In the genomic region with DNA sequence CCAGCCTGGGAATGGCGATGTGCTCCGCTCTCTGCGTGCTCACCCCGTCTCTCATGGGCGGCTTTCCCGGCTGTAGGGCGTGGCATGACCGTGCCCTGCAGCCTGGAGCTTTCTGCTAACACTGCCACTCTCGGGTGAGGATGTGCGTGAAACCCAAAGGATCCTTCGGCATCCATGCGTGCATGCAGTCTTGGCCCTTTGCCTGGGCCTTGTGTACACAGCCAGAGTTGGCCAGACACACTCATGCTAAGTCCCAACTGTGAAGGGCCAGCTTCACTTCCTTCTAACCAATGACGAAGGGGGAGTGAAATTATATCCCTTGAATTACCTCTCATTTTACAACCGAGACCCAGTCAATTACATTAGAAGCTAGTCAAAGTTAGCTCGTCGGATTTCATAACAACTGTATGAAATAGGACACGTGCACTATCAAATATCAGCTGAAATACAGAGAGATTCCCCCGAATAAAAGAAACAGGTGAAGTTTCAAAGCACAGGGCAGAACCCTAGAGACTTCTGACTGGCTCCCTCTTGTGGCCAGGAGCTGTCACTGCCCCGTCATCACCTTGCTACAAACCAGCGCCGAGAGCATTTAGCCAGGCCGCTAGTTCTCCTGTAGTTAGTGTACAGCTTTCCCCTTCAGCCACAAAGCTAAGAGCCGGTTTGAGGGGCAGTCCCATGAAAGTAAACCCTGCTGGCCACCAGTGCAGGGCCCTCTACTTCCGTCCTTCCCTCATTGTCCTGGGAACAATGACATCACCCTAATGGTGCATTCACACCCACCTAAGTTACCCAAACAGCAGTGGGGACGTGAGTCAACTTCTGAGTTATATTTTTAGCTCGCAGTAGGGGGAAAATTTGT, we compare ENCODE assay signal across 8 cellular contexts.
DNase-seq lines count a peak whose midpoint lies in the region; ATAC-seq and TF ChIP-seq lines count a peak whose summit lies in the region.

No MANE protein-coding gene starts in this region.

- H3K4me2 ChIP-seq in PC-3 (ENCODE audit: low read length) = peak overlapping the region; percentile 82

- no peaks in the 10 kb centered on the region for H3K79me2 ChIP-seq in PC-3 (ENCODE audit: low read length)

- peaks cover 46% of the 10 kb centered on the region for H3K4me1 Mint-ChIP-seq in activated T-cell treated with anti-CD3 and anti-CD28 coated beads, Interleukin-2, amount 50 U/mL, for 4 hours (ENCODE audit: low read depth)

- H3K36me3 ChIP-seq in PC-3 (ENCODE audit: low read depth, low read length) (no peaks in the 10 kb centered on the region), neutrophil (no peaks in the 10 kb centered on the region)

- H3K9me3 Mint-ChIP-seq in activated T-cell treated with anti-CD3 and anti-CD28 coated beads, Interleukin-2, amount 50 U/mL, for 4 hours = no peaks in the 10 kb centered on the region

- in situ Hi-C loops in KBM-7 (cut with MboI; ENCODE audit: low pct_unique_long_range_greater_than_20kb, low sequenced_read_pairs) = no loop called here

- no peaks in the 10 kb centered on the region for H3K36me3 Mint-ChIP-seq in activated T-cell treated with anti-CD3 and anti-CD28 coated beads, Interleukin-2, amount 50 U/mL, for 4 hours (ENCODE audit: insufficient read depth)

- peak; percentile 98 for TF ChIP-seq CTCF in PC-3 (conservative IDR thresholded peaks at IDR 0.05; ENCODE audit: low read depth, low read length)
- TF ChIP-seq CTCF in neutrophil (IDR thresholded peaks at IDR 0.05) = peak; percentile 87

- H3K9me3 ChIP-seq in PC-3 (ENCODE audit: low read length) (no peaks in the 10 kb centered on the region), neutrophil (no peaks in the 10 kb centered on the region)

- H3K4me3 Mint-ChIP-seq in activated T-cell treated with anti-CD3 and anti-CD28 coated beads, Interleukin-2, amount 50 U/mL, for 4 hours = peak overlapping the region; percentile 70

- H3K4me1 ChIP-seq in PC-3 (ENCODE audit: insufficient read depth, low read length) (peaks cover 24% of the 10 kb centered on the region), neutrophil (ENCODE audit: control insufficient read depth in 1 of 2, insufficient read depth in 1 of 2, low read depth in 1 of 2, low read length in 1 of 2) (peaks cover 0 to 7% of the 10 kb centered on the region in 2 experiments)

- H3K27ac ChIP-seq in PC-3 (ENCODE audit: low read length) (peak overlapping the region; percentile 92), neutrophil (no peak overlapping the region), temporal lobe (ENCODE audit: low read depth, low read length) (peak overlapping the region; percentile 28)

- CTCF ChIA-PET in PC-3 (lab: Charles Lee) = interaction anchor here (0.5 to 1.7 kb wide), 17 partner anchors 17 to 1339 kb away, joined by 3 to 12 read pairs (median 4); partner anchors contain the start of gene TBCE

- H3K4me3 ChIP-seq in PC-3 (ENCODE audit: low read length) = peak overlapping the region; percentile 58
- H3K4me3 ChIP-seq in neutrophil (ENCODE audit: low read depth in 1 of 2, low read length in 1 of 2) = no peak overlapping the region

- peaks cover 2% of the 10 kb centered on the region for H3F3A ChIP-seq in PC-3 (ENCODE audit: low read length, unreplicated experiment)

- H3K9me2 ChIP-seq in PC-3 (replicated peaks; ENCODE audit: low read length) = no peaks in the 10 kb centered on the region

- POLR2A ChIA-PET in PC-3 (lab: Charles Lee; ENCODE audit: unreplicated experiment) = interaction anchor here (0.6 kb wide), 1 partner anchor 93 kb away, joined by 5 read pairs; no protein-coding TSS in a partner anchor

- no TSS peak for BruUV-seq in PC-3 (replicated peaks; lab: Mats Ljungman, UMichigan)

- H3K9ac ChIP-seq in PC-3 (ENCODE audit: low read length) = peak overlapping the region; percentile 77

- H3K27me3 ChIP-seq in PC-3 (ENCODE audit: low read length) = no peaks in the 10 kb centered on the region
- H3K27me3 ChIP-seq in neutrophil = no peaks in the 10 kb centered on the region

- no peaks in the 10 kb centered on the region for H4K20me1 ChIP-seq in PC-3 (ENCODE audit: low read length)

- DNase-seq in DMS53 treated with DMSO at 0.1 percent for 48 hours (lab: John Stamatoyannopoulos, UW; ENCODE audit: unreplicated experiment) (peak; percentile 94), KBM-7 (peak; percentile 71), PC-3 (peak; percentile 95), fibroblast of peridontal ligament (ENCODE audit: extremely low read depth) (peak; percentile 37)
- DNase-seq in activated T-cell treated with anti-CD3 and anti-CD28 coated beads, Interleukin-2, amount 50 U/mL, for 4 hours = peak; percentile 65

- intact Hi-C loops in PC-3 (cut with micrococcal nuclease) = loop anchor here (1.0 to 5.0 kb wide), 4 partner anchors 17 to 196 kb away; no protein-coding TSS in a partner anchor

- H3K27me3 Mint-ChIP-seq in activated T-cell treated with anti-CD3 and anti-CD28 coated beads, Interleukin-2, amount 50 U/mL, for 4 hours (ENCODE audit: low read depth) = no peaks in the 10 kb centered on the region

- ATAC-seq in GM21717 (IDR thresholded peaks at IDR 0.05; ENCODE audit: unreplicated experiment) (peak; percentile 75), PC-3 (peak; percentile 83)
- peak; percentile 83 to 85 for ATAC-seq in activated T-cell treated with anti-CD3 and anti-CD28 coated beads, Interleukin-2, amount 50 U/mL, for 4 hours

- peak overlapping the region; percentile 60 for H2AFZ ChIP-seq in PC-3 (ENCODE audit: low read length)

Comparison
In these comparisons a context has a peak if more than half of its experiments do, and no peak if none do; other contexts are left out.
1. DNase-seq: peak in every context shown above with its lines; median percentile 95 in PC-3; 94 in DMS53 treated with DMSO at 0.1 percent for 48 hours; 71 in KBM-7; 65 in activated T-cell treated with anti-CD3 and anti-CD28 coated beads, Interleukin-2, amount 50 U/mL, for 4 hours; 37 in fibroblast of peridontal ligament.